Comparison of ENCODE assay signal across 8 cellular contexts in genomic region chr10:32056136-32057040, GRCh38. TPM values are rescaled to one million over a fixed set of nuclear protein-coding genes. Genes with fewer than 3 reads are reported as not detected.
A peak's percentile ranks its signal among the peaks of the same experiment; 100 is the strongest.
DNase-seq lines count a peak whose midpoint lies in the region; ATAC-seq and TF ChIP-seq lines count a peak whose summit lies in the region.

Gene KIF5B, minus strand, starts transcription at chr10:32056425. Its CDS starts 452 bp downstream, at chr10:32055973.

- H3K27ac ChIP-seq in left ventricle myocardium inferior (replicated peaks) (peak within 1 kb of the TSS; percentile 97), psoas muscle (peak within 1 kb of the TSS; percentile 98)

- 1 to 3% (median 1%) methylated on average over 38 to 63 of the region's 63 CpGs for WGBS in psoas muscle, 3 donors

- TF ChIP-seq CTCF in left ventricle myocardium inferior (IDR thresholded peaks at IDR 0.05; ENCODE audit: borderline replicate concordance) (no peak), psoas muscle (IDR thresholded peaks at IDR 0.05) (no peak)

- peak within 1 kb of the TSS; percentile 91 for H3K4me3 ChIP-seq in left ventricle myocardium inferior
- peak within 1 kb of the TSS; percentile 78 for H3K4me3 ChIP-seq in psoas muscle

- H3K36me3 ChIP-seq in left ventricle myocardium inferior, result no peaks in the 10 kb centered on the region
- H3K36me3 ChIP-seq in psoas muscle (ENCODE audit: insufficient read depth in 1 of 2, low read depth in 1 of 2), result no peaks in the 10 kb centered on the region

- H3K4me1 ChIP-seq in left ventricle myocardium inferior (peaks cover 56% of the 10 kb centered on the region), psoas muscle (peaks cover 32% of the 10 kb centered on the region)

- intact Hi-C loops in left ventricle myocardium inferior (cut with micrococcal nuclease) (no loop called here), psoas muscle (cut with DNase I) (loop anchor here in 1 of 2 donors (5.0 to 10.0 kb wide), 2 partner anchors 81 to 288 kb away; partner anchors contain the start of gene EPC1)

- DNase-seq in NCI-H146 (lab: John Stamatoyannopoulos, UW), result peak; percentile 84
- DNase-seq in T-helper 2 cell, result peak; percentile 79 to 93 (median 81)
- peak; percentile 29 to 92 (median 78) for DNase-seq in amygdala (lab: John Stamatoyannopoulos, UW)
- peak; percentile 91 for DNase-seq in left ventricle myocardium inferior
- DNase-seq in psoas muscle, result peak; percentile 92 to 95
- DNase-seq in ureter (ENCODE audit: low spot score), result peak; percentile 89

- ATAC-seq in GM18498 (IDR thresholded peaks at IDR 0.05; ENCODE audit: unreplicated experiment) (peak; percentile 90), HG02852 (IDR thresholded peaks at IDR 0.05; ENCODE audit: unreplicated experiment) (peak; percentile 83), psoas muscle (peak; percentile 95 to 96 (median 96))

- H3K9me3 ChIP-seq in left ventricle myocardium inferior (replicated peaks), result no peaks in the 10 kb centered on the region
- no peaks in the 10 kb centered on the region for H3K9me3 ChIP-seq in psoas muscle

- H3K27me3 ChIP-seq in left ventricle myocardium inferior (ENCODE audit: low read depth) (no peaks in the 10 kb centered on the region), psoas muscle (ENCODE audit: insufficient read depth in 3 of 3, low read length in 2 of 3) (no peaks in the 10 kb centered on the region)

RNA-seq across cellular contexts. Expression of gene KIF5B, which starts in this region (rescaled TPM):
- 144 TPM for total RNA-seq in left ventricle myocardium inferior
- total RNA-seq in psoas muscle, result 100 to 1,000 TPM in 2 of 4 donors, 10 to 100 TPM in 2; 87.7 to 124 (median 100) TPM
- 100 to 1,000 TPM in 1 of 3 donors, 10 to 100 TPM in 2; 46.5 to 135 (median 47.2) TPM for polyA plus RNA-seq in psoas muscle
- total RNA-seq in ureter, result 88.1 TPM

Comparison
In these comparisons a context has a peak if more than half of its experiments do, and no peak if none do; other contexts are left out.
1. Peak in every context shown above with its lines: DNase-seq, ATAC-seq, H3K4me3 ChIP-seq and H3K27ac ChIP-seq.